In genomic region chr3:42549131-42549530, GRCh38 we compare ENCODE assay signal across 18 cellular contexts. TPM values are rescaled to one million over a fixed set of nuclear protein-coding genes. Genes with fewer than 3 reads are reported as not detected.
DNase-seq lines count a peak whose midpoint lies in the region; ATAC-seq, FAIRE-seq and TF ChIP-seq lines count a peak whose summit lies in the region.
"Had no signal": no experiment of that assay in that cellular context is flagged by ENCODE, and none has a peak within 500 bp of the region (broad histone marks: within the 10 kb centered on the region; RNA-seq: fewer than 3 reads in every experiment).

No MANE protein-coding gene starts in this region.

- H3K9me3 Mint-ChIP-seq in CD4-positive, CD25-positive, alpha-beta regulatory T cell = no peaks in the 10 kb centered on the region
- H3K9me3 Mint-ChIP-seq: CD8-positive, alpha-beta memory T cell; GM23338 had no signal

- SMC1A ChIA-PET in GM12878 (lab: Charles Lee; ENCODE audit: uncharacterized antibody, unreplicated experiment) = interaction anchor here (0.6 to 2.8 kb wide), 4 partner anchors 14 to 1999 kb away, joined by 3 to 19 read pairs (median 3); no protein-coding TSS in a partner anchor

- TF ChIP-seq EP300 in GM12878 (IDR thresholded peaks at IDR 0.05; ENCODE audit: borderline replicate concordance in 1 of 2, control insufficient read depth in 1 of 2, low read depth in 2 of 2, low read length in 2 of 2) = no peak
- TF ChIP-seq EP300 in sigmoid colon (IDR thresholded peaks at IDR 0.05) = no peak

- peaks cover 58% of the 10 kb centered on the region for H3K36me3 ChIP-seq in BLaER1
- peaks cover 41% of the 10 kb centered on the region for H3K36me3 ChIP-seq in CD4-positive, CD25-positive, alpha-beta regulatory T cell (ENCODE audit: control insufficient read depth, insufficient read depth, low read length)
- peaks cover 3 to 15% of the 10 kb centered on the region in 2 experiments; a peak in 3 of 4 replicates for H3K36me3 ChIP-seq in GM12878 (ENCODE audit: control insufficient read depth in 2 of 2, insufficient read depth in 2 of 2, low read length in 1 of 2)
- peaks cover 7 to 56% (median 20%) of the 10 kb centered on the region in 4 donors for H3K36me3 ChIP-seq in sigmoid colon
- H3K36me3 ChIP-seq: BE2C had no signal

- intact Hi-C loops in GM12878 (cut with micrococcal nuclease; ENCODE audit: unreplicated experiment) (loop anchor here (10.0 kb wide), 2 partner anchors 196 to 654 kb away; no protein-coding TSS in a partner anchor), sigmoid colon (cut with DNase I) (loop anchor here (5.0 kb wide), 1 partner anchor 322 kb away; no protein-coding TSS in a partner anchor), posterior cingulate gyrus (cut with DNase I) (loop anchor here (5.0 kb wide), 2 partner anchors 302 to 317 kb away; no protein-coding TSS in a partner anchor)

- BruUV-seq in GM12878 (replicated peaks; lab: Mats Ljungman, UMichigan) = no TSS peak

- no peak overlapping the region for H3K9ac ChIP-seq in BLaER1
- H3K9ac ChIP-seq in GM12878 (ENCODE audit: control insufficient read depth, insufficient read depth, low read length) = no peak overlapping the region

- CTCF ChIA-PET in GM12878 (lab: Yijun Ruan, JAX) = interaction anchor here (0.9 to 4.8 kb wide), 9 partner anchors 9 to 301 kb away, joined by 3 to 32 read pairs (median 5); no protein-coding TSS in a partner anchor

- no peak overlapping the region for H3K4me2 ChIP-seq in BLaER1
- H3K4me2 ChIP-seq in GM12878 (ENCODE audit: control insufficient read depth, insufficient read depth) = no peak overlapping the region
- H3K4me2 ChIP-seq: A549, GM23338 had no signal

- peak overlapping the region; percentile 4 to 63 (median 17) for H3K27ac Mint-ChIP-seq in CD4-positive, CD25-positive, alpha-beta regulatory T cell
- H3K27ac Mint-ChIP-seq: GM23338 had no signal

- RAD21 ChIA-PET in GM12878 (lab: Charles Lee; ENCODE audit: unreplicated experiment) = interaction anchor here (1.2 kb wide), 1 partner anchor 429 kb away, joined by 3 read pairs; no protein-coding TSS in a partner anchor

- TF ChIP-seq RAD21 in GM12878 (IDR thresholded peaks at IDR 0.05; ENCODE audit: insufficient read depth, low read depth, low read length) = no peak

- TF ChIP-seq CTCF in GM12878 (IDR thresholded peaks at IDR 0.05 in 2 of 3, conservative IDR thresholded peaks at IDR 0.05 in 1 of 3; ENCODE audit: control insufficient read depth in 2 of 3, extremely low read depth in 1 of 3, insufficient read depth in 1 of 3, low read depth in 3 of 3, low read length in 3 of 3) (no peak), sigmoid colon (IDR thresholded peaks at IDR 0.05) (no peak)

- POLR2A ChIA-PET in GM12878 (lab: Charles Lee) = no interaction called here

- 0 out of 2 replicates have a peak overlapping the region, but pooled peaks have one; percentile 2 for H3K27ac ChIP-seq in BLaER1
- H3K27ac ChIP-seq in CD4-positive, CD25-positive, alpha-beta regulatory T cell (ENCODE audit: insufficient read depth, low read length, poor library complexity, severe bottlenecking) = no peak overlapping the region
- H3K27ac ChIP-seq in GM12878 (ENCODE audit: control insufficient read depth, insufficient read depth) = no peak overlapping the region
- H3K27ac ChIP-seq in sigmoid colon = no peak overlapping the region
- H3K27ac ChIP-seq: A549 had no signal

- DNase-seq in CD4-positive, CD25-positive, alpha-beta regulatory T cell = no peak
- no peak for DNase-seq in GM12878 (ENCODE audit: low read depth, low spot score)
- peak; percentile 40 for DNase-seq in sigmoid colon
- no peak for DNase-seq in posterior cingulate gyrus
- no peak for DNase-seq in DMS53 treated with DMSO at 0.1 percent for 48 hours (lab: John Stamatoyannopoulos, UW; ENCODE audit: unreplicated experiment)
- no peak for DNase-seq in NCI-H2029 (lab: John Stamatoyannopoulos, UW)
- DNase-seq: BE2C; Caco-2; CD8-positive, alpha-beta memory T cell; DMS53; H7 had no signal

- no peaks in the 10 kb centered on the region for H3K79me2 ChIP-seq in GM12878 (ENCODE audit: control insufficient read depth, insufficient read depth, low read length)

- H3K27me3 Mint-ChIP-seq in CD4-positive, CD25-positive, alpha-beta regulatory T cell = no peaks in the 10 kb centered on the region

- no peak overlapping the region for H3K4me3 Mint-ChIP-seq in CD4-positive, CD25-positive, alpha-beta regulatory T cell
- H3K4me3 Mint-ChIP-seq: CD14-positive monocyte; CD8-positive, alpha-beta memory T cell; GM23338 had no signal

- peaks cover 30% of the 10 kb centered on the region for H3K36me3 Mint-ChIP-seq in CD4-positive, CD25-positive, alpha-beta regulatory T cell

- no peaks in the 10 kb centered on the region for H3K9me3 ChIP-seq in BLaER1
- no peaks in the 10 kb centered on the region for H3K9me3 ChIP-seq in CD4-positive, CD25-positive, alpha-beta regulatory T cell (ENCODE audit: control insufficient read depth in 2 of 2, low read length in 2 of 2)
- no peaks in the 10 kb centered on the region for H3K9me3 ChIP-seq in GM12878 (replicated peaks; ENCODE audit: control insufficient read depth, insufficient read depth, low read length)
- no peaks in the 10 kb centered on the region for H3K9me3 ChIP-seq in sigmoid colon
- H3K9me3 ChIP-seq: A549, BE2C, Caco-2 had no signal

- FAIRE-seq in GM12878 (lab: Jason Lieb, UNC) = no peak
- FAIRE-seq: A549, HepG2, HTR-8/SVneo had no signal

- H3K4me1 ChIP-seq in BLaER1 (peaks cover 5% of the 10 kb centered on the region; the same call in 1 of the 2 replicates), GM12878 (ENCODE audit: control insufficient read depth, insufficient read depth, low read length) (no peaks in the 10 kb centered on the region), sigmoid colon (peaks cover 0 to 18% (median 4%) of the 10 kb centered on the region in 4 donors)
- H3K4me1 ChIP-seq in CD4-positive, CD25-positive, alpha-beta regulatory T cell (ENCODE audit: control insufficient read depth, insufficient read depth, low read length, poor library complexity, severe bottlenecking) = no peaks in the 10 kb centered on the region
- H3K4me1 ChIP-seq: BE2C, Caco-2 had no signal

- H3K4me3 ChIP-seq in BLaER1 (no peak overlapping the region), GM12878 (no peak overlapping the region), sigmoid colon (no peak overlapping the region)
- H3K4me3 ChIP-seq in CD4-positive, CD25-positive, alpha-beta regulatory T cell (ENCODE audit: low read depth, low read length) = no peak overlapping the region
- H3K4me3 ChIP-seq: A549, GM23338 had no signal

- H2AFZ ChIP-seq in GM12878 (ENCODE audit: control insufficient read depth, low read depth, low read length) = no peak overlapping the region
- H2AFZ ChIP-seq: GM23338 had no signal

- H3K27me3 ChIP-seq in BLaER1 = no peaks in the 10 kb centered on the region
- H3K27me3 ChIP-seq in CD4-positive, CD25-positive, alpha-beta regulatory T cell (ENCODE audit: control insufficient read depth, insufficient read depth, low read length) = no peaks in the 10 kb centered on the region
- no peaks in the 10 kb centered on the region for H3K27me3 ChIP-seq in GM12878 (replicated peaks in 1 of 2; ENCODE audit: control insufficient read depth in 2 of 2, insufficient read depth in 2 of 2, low read length in 1 of 2)
- H3K27me3 ChIP-seq in sigmoid colon = no peaks in the 10 kb centered on the region
- H3K27me3 ChIP-seq: BE2C had no signal

- peak in 1 of 2 donors; percentile 20 for ATAC-seq in CD4-positive, CD25-positive, alpha-beta regulatory T cell (ENCODE audit: low read depth in 2 of 2)
- ATAC-seq in GM12878 = no peak
- ATAC-seq: A549, GM23338, HepG2 had no signal

- H4K20me1 ChIP-seq in BLaER1 = no peaks in the 10 kb centered on the region
- no peaks in the 10 kb centered on the region for H4K20me1 ChIP-seq in GM12878 (ENCODE audit: control insufficient read depth, insufficient read depth)

- WGBS in GM12878 (ENCODE audit: insufficient coverage, insufficient replicate concordance, low lambda C conversion rate, missing lambda C conversion rate) = 96% methylated on average over 2 of the region's 2 CpGs
- WGBS in sigmoid colon, 2 donors = 95 to 97% methylated on average over 2 of the region's 2 CpGs

- peaks cover 2 to 14% (median 5%) of the 10 kb centered on the region in 4 donors for H3K4me1 Mint-ChIP-seq in CD4-positive, CD25-positive, alpha-beta regulatory T cell
- H3K4me1 Mint-ChIP-seq: CD14-positive monocyte had no signal

- in situ Hi-C loops in GM12878 (cut with MboI) = no loop called here

- peak; percentile 38; the same call in 1 of the 2 replicates for TF ChIP-seq POLR2A in GM12878 (IDR thresholded peaks at IDR 0.05; ENCODE audit: low read depth, low read length)
- no peak for TF ChIP-seq POLR2A in sigmoid colon (IDR thresholded peaks at IDR 0.05)

RNA-seq across cellular contexts. Expression of gene SEC22C, which starts 32.6 kb away (rescaled TPM):
- 72.0 TPM for total RNA-seq in CD4-positive, CD25-positive, alpha-beta regulatory T cell
- 10 to 100 TPM; 40.9 to 53.9 (median 51.4) TPM for polyA plus RNA-seq in CD4-positive, CD25-positive, alpha-beta regulatory T cell
- 49.4 and 57.2 TPM in 2 replicates for total RNA-seq in GM12878 (2013; cell fraction: nucleolus; rRNA removed)
- 45.0 and 56.6 TPM in 2 replicates for total RNA-seq in GM12878 (2014; rRNA removed)
- 41.0 and 44.9 TPM in 2 replicates for total RNA-seq in GM12878 (2014; rRNA removed; fragmentation: Illumina TruSeq; extraction: Trizol)
- 35.8 and 36.2 TPM in 2 replicates for total RNA-seq in GM12878 (2021)
- polyA plus RNA-seq in GM12878 (2011; ENCODE audit: low read depth) = 18.2 TPM
- polyA plus RNA-seq in GM12878 (2011; rRNA removed) = 29.6 and 31.1 TPM in 2 replicates
- 25.3 and 26.2 TPM in 2 replicates for polyA plus RNA-seq in GM12878 (2011; cell fraction: cytosol; rRNA removed)
- polyA plus RNA-seq in GM12878 (2011; cell fraction: nucleus; rRNA removed) = 17.2 and 19.9 TPM in 2 replicates
- 19.5 and 21.3 TPM in 2 replicates for polyA plus RNA-seq in GM12878 (2012)
- 39.5 and 47.5 TPM in 2 replicates for polyA plus RNA-seq in GM12878 (2014; fragmentation: Illumina TruSeq; extraction: Trizol)
- polyA plus RNA-seq in GM12878 (2014; fragmentation: Nextera tagmentation; extraction: Ambion mirVana) = 10 to 100 TPM; 15.6 to 19.3 TPM
- polyA plus RNA-seq in GM12878 (2014; rRNA removed) = 38.6 and 44.4 TPM in 2 replicates
- polyA plus RNA-seq in GM12878 (2016; fragmentation: Nextera tagmentation; extraction: Ambion mirVana) = 10 to 100 TPM; 46.0 to 47.0 TPM
- 21.8 and 21.9 TPM in 2 replicates for polyA minus RNA-seq in GM12878 (2011; rRNA and poly(A)+ RNA removed)
- polyA minus RNA-seq in GM12878 (2011; cell fraction: cytosol; rRNA and poly(A)+ RNA removed) = 6.8 and 10.2 TPM in 2 replicates
- polyA minus RNA-seq in GM12878 (2011; cell fraction: nucleus; rRNA and poly(A)+ RNA removed) = 4.8 and 8.6 TPM in 2 replicates
- total RNA-seq in sigmoid colon = 10 to 100 TPM; 48.5 to 89.2 (median 57.2) TPM
- polyA plus RNA-seq in sigmoid colon = 10 to 100 TPM in 2 of 3 donors, 1 to 10 TPM in 1; 8.4 to 18.2 (median 11.3) TPM

RNA-seq across cellular contexts. Expression of gene SS18L2, which starts 41.5 kb away (rescaled TPM):
- 52.7 TPM for total RNA-seq in CD4-positive, CD25-positive, alpha-beta regulatory T cell
- 100 to 1,000 TPM; 129 to 153 (median 142) TPM for polyA plus RNA-seq in CD4-positive, CD25-positive, alpha-beta regulatory T cell
- total RNA-seq in GM12878 (2013; cell fraction: nucleolus; rRNA removed) = 10.6 and 11.8 TPM in 2 replicates
- total RNA-seq in GM12878 (2014; rRNA removed) (80.4 and 82.2 TPM in 2 replicates), GM12878 (2014; rRNA removed; fragmentation: Illumina TruSeq; extraction: Trizol) (58.5 and 65.2 TPM in 2 replicates), GM12878 (2021) (60.6 and 61.0 TPM in 2 replicates), sigmoid colon (10 to 100 TPM in 2 of 4 donors, 1 to 10 TPM in 2; 9.1 to 27.0 (median 12.8) TPM)
- 118 TPM for polyA plus RNA-seq in GM12878 (2011; ENCODE audit: low read depth)
- polyA plus RNA-seq in GM12878 (2011; rRNA removed) (137 and 199 TPM in 2 replicates), GM12878 (2014; fragmentation: Illumina TruSeq; extraction: Trizol) (80.7 and 96.7 TPM in 2 replicates), GM12878 (2014; fragmentation: Nextera tagmentation; extraction: Ambion mirVana) (100 to 1,000 TPM; 293 to 375 TPM), GM12878 (2014; rRNA removed) (85.4 and 97.5 TPM in 2 replicates), GM12878 (2016; fragmentation: Nextera tagmentation; extraction: Ambion mirVana) (100 to 1,000 TPM; 181 to 193 TPM), sigmoid colon (10 to 100 TPM; 36.6 to 67.3 (median 41.5) TPM)
- polyA plus RNA-seq in GM12878 (2011; cell fraction: cytosol; rRNA removed) = 56.8 and 60.7 TPM in 2 replicates
- 35.1 and 38.9 TPM in 2 replicates for polyA plus RNA-seq in GM12878 (2011; cell fraction: nucleus; rRNA removed)
- 77.2 and 92.3 TPM in 2 replicates for polyA plus RNA-seq in GM12878 (2012)
- polyA minus RNA-seq in GM12878 (2011; rRNA and poly(A)+ RNA removed) = 23.4 and 38.6 TPM in 2 replicates
- 10.7 and 22.6 TPM in 2 replicates for polyA minus RNA-seq in GM12878 (2011; cell fraction: cytosol; rRNA and poly(A)+ RNA removed)
- 16.4 and 19.8 TPM in 2 replicates for polyA minus RNA-seq in GM12878 (2011; cell fraction: nucleus; rRNA and poly(A)+ RNA removed)

RNA-seq across cellular contexts. Expression of gene VIPR1, which starts 46.7 kb away (rescaled TPM):
- 31.2 TPM for total RNA-seq in CD4-positive, CD25-positive, alpha-beta regulatory T cell
- 10 to 100 TPM in 1 of 4 donors, 1 to 10 TPM in 3; 5.0 to 10.7 (median 8.1) TPM for polyA plus RNA-seq in CD4-positive, CD25-positive, alpha-beta regulatory T cell
- 0.35 TPM in 1 of 2 replicates, not detected in the other for total RNA-seq in GM12878 (2013; cell fraction: nucleolus; rRNA removed)
- not detected in 2 replicates for total RNA-seq in GM12878 (2014; rRNA removed)
- not detected in 2 replicates for total RNA-seq in GM12878 (2014; rRNA removed; fragmentation: Illumina TruSeq; extraction: Trizol)
- 0.18 and 0.29 TPM in 2 replicates for total RNA-seq in GM12878 (2021)
- 0.59 TPM for polyA plus RNA-seq in GM12878 (2011; ENCODE audit: low read depth)
- not detected in 2 replicates for polyA plus RNA-seq in GM12878 (2011; rRNA removed)
- 0.04 TPM in 1 of 2 replicates, not detected in the other for polyA plus RNA-seq in GM12878 (2011; cell fraction: cytosol; rRNA removed)
- 0.04 TPM in 1 of 2 replicates, not detected in the other for polyA plus RNA-seq in GM12878 (2011; cell fraction: nucleus; rRNA removed)
- 0.74 and 1.2 TPM in 2 replicates for polyA plus RNA-seq in GM12878 (2012)
- polyA plus RNA-seq in GM12878 (2014; fragmentation: Illumina TruSeq; extraction: Trizol) = 0.03 TPM in 1 of 2 replicates, not detected in the other
- polyA plus RNA-seq in GM12878 (2014; fragmentation: Nextera tagmentation; extraction: Ambion mirVana) = not detected
- polyA plus RNA-seq in GM12878 (2014; rRNA removed) = 0.04 and 0.28 TPM in 2 replicates
- polyA plus RNA-seq in GM12878 (2016; fragmentation: Nextera tagmentation; extraction: Ambion mirVana) = under 1 TPM in 1 of 2 experiments, not detected in 1; 0.07 TPM
- polyA minus RNA-seq in GM12878 (2011; rRNA and poly(A)+ RNA removed) = 0.07 and 0.21 TPM in 2 replicates
- polyA minus RNA-seq in GM12878 (2011; cell fraction: cytosol; rRNA and poly(A)+ RNA removed) = not detected in 2 replicates
- not detected in 2 replicates for polyA minus RNA-seq in GM12878 (2011; cell fraction: nucleus; rRNA and poly(A)+ RNA removed)
- 1 to 10 TPM; 2.6 to 9.6 (median 5.8) TPM for total RNA-seq in sigmoid colon
- 10 to 100 TPM; 24.5 to 50.6 (median 43.8) TPM for polyA plus RNA-seq in sigmoid colon
- polyA plus RNA-seq: AG04450 had no signal

RNA-seq across cellular contexts. Expression of gene NKTR, which starts 51.4 kb away (rescaled TPM):
- total RNA-seq in CD4-positive, CD25-positive, alpha-beta regulatory T cell = 291 TPM
- 10 to 100 TPM in 3 of 4 donors, 1 to 10 TPM in 1; 9.7 to 17.1 (median 10.9) TPM for polyA plus RNA-seq in CD4-positive, CD25-positive, alpha-beta regulatory T cell
- 778 and 789 TPM in 2 replicates for total RNA-seq in GM12878 (2013; cell fraction: nucleolus; rRNA removed)
- 59.6 and 72.6 TPM in 2 replicates for total RNA-seq in GM12878 (2014; rRNA removed)
- total RNA-seq in GM12878 (2014; rRNA removed; fragmentation: Illumina TruSeq; extraction: Trizol) = 77.5 and 84.0 TPM in 2 replicates
- total RNA-seq in GM12878 (2021) = 45.0 and 51.1 TPM in 2 replicates
- polyA plus RNA-seq in GM12878 (2011; ENCODE audit: low read depth) = 36.3 TPM
- 87.0 and 148 TPM in 2 replicates for polyA plus RNA-seq in GM12878 (2011; rRNA removed)
- polyA plus RNA-seq in GM12878 (2011; cell fraction: cytosol; rRNA removed) = 19.4 and 23.0 TPM in 2 replicates
- polyA plus RNA-seq in GM12878 (2011; cell fraction: nucleus; rRNA removed) = 209 and 223 TPM in 2 replicates
- 50.3 and 54.0 TPM in 2 replicates for polyA plus RNA-seq in GM12878 (2012)
- 91.9 and 128 TPM in 2 replicates for polyA plus RNA-seq in GM12878 (2014; fragmentation: Illumina TruSeq; extraction: Trizol)
- 10 to 100 TPM; 15.3 to 27.8 TPM for polyA plus RNA-seq in GM12878 (2014; fragmentation: Nextera tagmentation; extraction: Ambion mirVana)
- 62.6 and 73.7 TPM in 2 replicates for polyA plus RNA-seq in GM12878 (2014; rRNA removed)
- polyA plus RNA-seq in GM12878 (2016; fragmentation: Nextera tagmentation; extraction: Ambion mirVana) = 10 to 100 TPM; 40.0 to 46.0 TPM
- 49.7 and 59.7 TPM in 2 replicates for polyA minus RNA-seq in GM12878 (2011; rRNA and poly(A)+ RNA removed)
- polyA minus RNA-seq in GM12878 (2011; cell fraction: cytosol; rRNA and poly(A)+ RNA removed) = 14.8 and 23.2 TPM in 2 replicates
- polyA minus RNA-seq in GM12878 (2011; cell fraction: nucleus; rRNA and poly(A)+ RNA removed) = 129 and 184 TPM in 2 replicates
- 100 to 1,000 TPM in 1 of 4 donors, 10 to 100 TPM in 3; 81.3 to 130 (median 84.4) TPM for total RNA-seq in sigmoid colon
- polyA plus RNA-seq in sigmoid colon = 10 to 100 TPM in 1 of 3 donors, 1 to 10 TPM in 2; 1.8 to 27.9 (median 2.5) TPM
